In the genomic region with DNA sequence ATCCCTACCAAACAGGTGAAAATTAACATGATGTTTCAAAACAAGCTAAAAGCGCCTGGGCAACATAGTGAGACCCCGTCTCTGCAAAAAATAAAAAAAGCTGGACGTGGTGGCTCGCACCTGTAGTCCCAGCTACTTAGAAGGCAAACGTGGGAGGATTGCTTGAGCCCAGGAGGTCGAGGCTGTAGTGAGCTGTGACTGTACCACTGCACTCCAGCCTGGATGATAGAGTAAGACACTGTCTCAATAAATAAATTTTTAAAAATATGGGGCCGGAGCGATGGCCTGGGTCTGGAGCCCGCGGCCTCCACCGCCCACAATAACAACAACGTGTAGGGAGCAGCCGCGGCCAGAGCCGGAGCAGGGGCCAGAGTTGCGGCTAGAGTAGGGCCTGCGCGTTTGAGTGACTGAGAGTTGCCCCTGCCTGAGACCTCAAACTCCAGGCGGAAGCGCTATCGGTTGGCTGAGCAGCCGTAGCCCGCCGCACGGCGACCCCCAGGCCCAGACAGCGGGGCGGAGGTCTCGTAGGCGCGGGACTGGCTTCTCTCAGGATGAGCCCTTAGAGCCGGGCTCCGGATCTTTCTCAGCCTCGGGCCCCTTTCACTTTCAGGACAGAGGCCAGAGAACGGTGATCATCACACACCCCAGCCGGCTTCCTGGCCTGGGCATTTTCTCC, we compare ENCODE assay signal across 8 cellular contexts. TPM values are rescaled to one million over a fixed set of nuclear protein-coding genes. Genes with fewer than 3 reads are reported as not detected.
DNase-seq lines count a peak whose midpoint lies in the region; ATAC-seq and TF ChIP-seq lines count a peak whose summit lies in the region.

No MANE protein-coding gene starts in this region.

- H3K4me3 Mint-ChIP-seq in activated naive CD4-positive, alpha-beta T cell treated with anti-CD3 and anti-CD28 coated beads for 36 hours: peak overlapping the region; percentile 27

- peak overlapping the region; percentile 79 for H3K4me3 ChIP-seq in adipocyte (ENCODE audit: low read length)
- peak overlapping the region in 3 of 4 donors; percentile 32 to 51 (median 51) for H3K4me3 ChIP-seq in upper lobe of left lung
- no peak overlapping the region for H3K4me3 ChIP-seq in SJCRH30

- TF ChIP-seq CTCF in upper lobe of left lung (IDR thresholded peaks at IDR 0.05): no peak

- H3K27me3 ChIP-seq in adipocyte (replicated peaks; ENCODE audit: control insufficient read depth, insufficient read depth, low read length) (no peaks in the 10 kb centered on the region), upper lobe of left lung (no peaks in the 10 kb centered on the region), SJCRH30 (no peaks in the 10 kb centered on the region)

- peak; percentile 19 to 72 for ATAC-seq in upper lobe of left lung (ENCODE audit: low FRiP score in 2 of 2)

- TF ChIP-seq POLR2A in upper lobe of left lung (IDR thresholded peaks at IDR 0.05): no peak

- TF ChIP-seq EP300 in upper lobe of left lung (IDR thresholded peaks at IDR 0.05): no peak

- WGBS in upper lobe of left lung, 2 donors: 22 to 34% methylated on average over 24 to 30 of the region's 36 CpGs

- H3K27me3 Mint-ChIP-seq in activated naive CD4-positive, alpha-beta T cell treated with anti-CD3 and anti-CD28 coated beads for 36 hours (ENCODE audit: low read depth): peaks cover 11% of the 10 kb centered on the region

- DNase-seq in activated naive CD4-positive, alpha-beta T cell treated with anti-CD3 and anti-CD28 coated beads for 36 hours: peak; percentile 8
- no peak for DNase-seq in activated naive CD4-positive, alpha-beta T cell treated with anti-CD3 and anti-CD28 coated beads, Interleukin-2, amount 50 U/mL, for 16 hours
- peak; percentile 2 for DNase-seq in adipocyte (ENCODE audit: low read depth)
- DNase-seq in left kidney (ENCODE audit: low read depth, low spot score): peak; percentile 58
- peak in 1 of 2 donors; percentile 82 for DNase-seq in upper lobe of left lung
- DNase-seq in cerebellar nuclear complex (lab: John Stamatoyannopoulos, UW): no peak
- no peak for DNase-seq in KG1 (lab: John Stamatoyannopoulos, UW)
- DNase-seq in SJCRH30: no peak

- intact Hi-C loops in activated naive CD4-positive, alpha-beta T cell treated with anti-CD3 and anti-CD28 coated beads for 36 hours (cut with micrococcal nuclease): no loop called here

- no peaks in the 10 kb centered on the region for H3K36me3 ChIP-seq in adipocyte (ENCODE audit: control insufficient read depth, insufficient read depth, low read length, severe bottlenecking)
- H3K36me3 ChIP-seq in upper lobe of left lung: no peaks in the 10 kb centered on the region
- H3K36me3 ChIP-seq in SJCRH30: peaks cover 12% of the 10 kb centered on the region

- no peaks in the 10 kb centered on the region for H3K9me3 ChIP-seq in adipocyte (ENCODE audit: control insufficient read depth, low read length)
- no peaks in the 10 kb centered on the region for H3K9me3 ChIP-seq in upper lobe of left lung
- H3K9me3 ChIP-seq in SJCRH30 (replicated peaks): no peaks in the 10 kb centered on the region

- no peak overlapping the region for H3K27ac ChIP-seq in upper lobe of left lung
- H3K27ac ChIP-seq in SJCRH30: no peak overlapping the region

- peaks cover 4% of the 10 kb centered on the region for H3K36me3 Mint-ChIP-seq in activated naive CD4-positive, alpha-beta T cell treated with anti-CD3 and anti-CD28 coated beads for 36 hours (ENCODE audit: low read depth)

- CTCF ChIA-PET in activated naive CD4-positive, alpha-beta T cell treated with anti-CD3 and anti-CD28 coated beads for 36 hours (lab: Charles Lee): interaction anchor here (0.6 kb wide), 1 partner anchor 38 kb away, joined by 6 read pairs; no protein-coding TSS in a partner anchor

- H3K4me1 Mint-ChIP-seq in activated naive CD4-positive, alpha-beta T cell treated with anti-CD3 and anti-CD28 coated beads for 36 hours (ENCODE audit: low read depth): peaks cover 2% of the 10 kb centered on the region

- H3K27ac Mint-ChIP-seq in activated naive CD4-positive, alpha-beta T cell treated with anti-CD3 and anti-CD28 coated beads for 36 hours: no peak overlapping the region

- H3K4me1 ChIP-seq in adipocyte (ENCODE audit: control insufficient read depth, insufficient read depth, low read length) (no peaks in the 10 kb centered on the region), upper lobe of left lung (peaks cover 0 to 6% (median 4%) of the 10 kb centered on the region in 4 donors), SJCRH30 (no peaks in the 10 kb centered on the region)

- no peaks in the 10 kb centered on the region for H3K9me3 Mint-ChIP-seq in activated naive CD4-positive, alpha-beta T cell treated with anti-CD3 and anti-CD28 coated beads for 36 hours

- H3K9ac ChIP-seq in adipocyte (ENCODE audit: low read length): peak overlapping the region; percentile 76

RNA-seq across cellular contexts. Expression of a gene that starts 41.4 kb away (rescaled TPM):
- total RNA-seq in activated naive CD4-positive, alpha-beta T cell treated with anti-CD3 and anti-CD28 coated beads for 36 hours: 1 to 10 TPM; 7.3 to 7.9 TPM
- total RNA-seq in upper lobe of left lung: 10 to 100 TPM in 4 of 6 donors, 1 to 10 TPM in 2; 6.3 to 16.6 (median 10.3) TPM
- total RNA-seq in SJCRH30 (2014; rRNA removed; shearing (Covaris generic)): 36.8 and 42.3 TPM in 2 replicates

Comparison
In these comparisons a context has a peak if more than half of its experiments do, and no peak if none do; other contexts are left out.
1. DNase-seq: peak in activated naive CD4-positive, alpha-beta T cell treated with anti-CD3 and anti-CD28 coated beads for 36 hours (single experiment), adipocyte (single experiment) and left kidney (single experiment); none in activated naive CD4-positive, alpha-beta T cell treated with anti-CD3 and anti-CD28 coated beads, Interleukin-2, amount 50 U/mL, for 16 hours (single experiment), cerebellar nuclear complex (0 of 2), KG1 (single experiment) and SJCRH30 (0 of 2).